8 cellular contexts compared by ENCODE assay signal in genomic region chr9:128829477-128830251, GRCh38. TPM values are rescaled to one million over a fixed set of nuclear protein-coding genes. Genes with fewer than 3 reads are reported as not detected.
DNase-seq lines count a peak whose midpoint lies in the region; ATAC-seq and TF ChIP-seq lines count a peak whose summit lies in the region.

SPOUT1 (minus strand) TSS chr9:128829794; CDS start chr9:128829780, 14 bp downstream.

- no peaks in the 10 kb centered on the region for H3K9me3 ChIP-seq in right lobe of liver

- peak; percentile 58 for TF ChIP-seq POLR2A in right lobe of liver (IDR thresholded peaks at IDR 0.05)

- H3K4me1 Mint-ChIP-seq in activated CD4-positive, alpha-beta memory T cell treated with anti-CD3 and anti-CD28 coated beads for 36 hours (ENCODE audit: low read depth): peaks cover 23% of the 10 kb centered on the region

- peaks cover 0 to 18% (median 4%) of the 10 kb centered on the region in 4 donors for H3K4me1 ChIP-seq in right lobe of liver

- TF ChIP-seq CTCF in C4-2B (conservative IDR thresholded peaks at IDR 0.05): no peak
- TF ChIP-seq CTCF in dorsolateral prefrontal cortex (IDR thresholded peaks at IDR 0.05 in 54 of 56, conservative IDR thresholded peaks at IDR 0.05 in 2 of 56; ENCODE audit: low read depth in 1 of 56, partially characterized antibody in 56 of 56): peak in 17 of 56 donors; percentile 8 to 45 (median 19)
- no peak for TF ChIP-seq CTCF in right lobe of liver (IDR thresholded peaks at IDR 0.05)

- peak; percentile 97 for DNase-seq in NCI-H774 (lab: John Stamatoyannopoulos, UW)
- DNase-seq in activated CD4-positive, alpha-beta memory T cell treated with anti-CD3 and anti-CD28 coated beads for 36 hours: peak; percentile 97
- peak; percentile 86 to 95 (median 93) for DNase-seq in dorsolateral prefrontal cortex
- DNase-seq in right lobe of liver: peak; percentile 93 to 96 (median 96)
- DNase-seq in stimulated activated CD4-positive, alpha-beta T cell treated with anti-CD3 and anti-CD28 coated beads, Interleukin-4, amount 100 ng/mL, for 4 hours: peak; percentile 91 to 93

- peaks cover 0 to 25% (median 2%) of the 10 kb centered on the region in 4 donors for H3K36me3 ChIP-seq in right lobe of liver

- peak within 1 kb of the TSS; percentile 86 for H3K27ac Mint-ChIP-seq in activated CD4-positive, alpha-beta memory T cell treated with anti-CD3 and anti-CD28 coated beads for 36 hours

- H3K27me3 ChIP-seq in dorsolateral prefrontal cortex (no peaks in the 10 kb centered on the region), right lobe of liver (no peaks in the 10 kb centered on the region)

- 0% methylated on average over 7 of the region's 56 CpGs for WGBS in right lobe of liver (ENCODE audit: insufficient coverage, low coverage, low lambda C conversion rate, missing lambda C conversion rate)

- CTCF ChIA-PET in activated CD4-positive, alpha-beta memory T cell treated with anti-CD3 and anti-CD28 coated beads for 36 hours (lab: Charles Lee): interaction anchor here (0.6 to 1.7 kb wide), 8 partner anchors 10 to 190 kb away, joined by 3 to 39 read pairs (median 4); partner anchors contain the start of gene ENDOG

- POLR2A ChIA-PET in activated CD4-positive, alpha-beta memory T cell treated with anti-CD3 and anti-CD28 coated beads for 36 hours (lab: Charles Lee): interaction anchor here (0.8 to 1.7 kb wide), 8 partner anchors 11 to 277 kb away, joined by 3 to 31 read pairs (median 4); partner anchors contain the start of genes ENDOG, SPTAN1 and ZDHHC12

- peak within 1 kb of the TSS; percentile 91 for H3K4me3 Mint-ChIP-seq in activated CD4-positive, alpha-beta memory T cell treated with anti-CD3 and anti-CD28 coated beads for 36 hours

- intact Hi-C loops in activated CD4-positive, alpha-beta memory T cell treated with anti-CD3 and anti-CD28 coated beads for 36 hours (cut with micrococcal nuclease): loop anchor here (1.0 to 5.0 kb wide), 3 partner anchors 11 to 53 kb away; partner anchors contain the start of genes ENDOG, KYAT1, LRRC8A and TBC1D13
- intact Hi-C loops in dorsolateral prefrontal cortex (cut with DNase I): no loop called here
- intact Hi-C loops in right lobe of liver (cut with DNase I): no loop called here

- peaks cover 22% of the 10 kb centered on the region for H3K36me3 Mint-ChIP-seq in activated CD4-positive, alpha-beta memory T cell treated with anti-CD3 and anti-CD28 coated beads for 36 hours

- H3K27ac ChIP-seq in C4-2B: peak within 1 kb of the TSS; percentile 86
- H3K27ac ChIP-seq in dorsolateral prefrontal cortex: peak within 1 kb of the TSS in 50 of 59 donors; percentile 12 to 85 (median 65)
- peak within 1 kb of the TSS in 2 of 3 donors; percentile 31 to 52 for H3K27ac ChIP-seq in right lobe of liver

- ATAC-seq in GM19395 (IDR thresholded peaks at IDR 0.05; ENCODE audit: unreplicated experiment): peak; percentile 98
- ATAC-seq in HG03565 (IDR thresholded peaks at IDR 0.05; ENCODE audit: unreplicated experiment): peak; percentile 96
- peak; percentile 98 to 100 (median 99) for ATAC-seq in right lobe of liver

- H3K9me3 Mint-ChIP-seq in activated CD4-positive, alpha-beta memory T cell treated with anti-CD3 and anti-CD28 coated beads for 36 hours: no peaks in the 10 kb centered on the region

- H3K4me3 ChIP-seq in dorsolateral prefrontal cortex (peak within 1 kb of the TSS; percentile 41 to 99 (median 92)), right lobe of liver (peak within 1 kb of the TSS; percentile 85 to 98 (median 92))

- no peaks in the 10 kb centered on the region for H3K27me3 Mint-ChIP-seq in activated CD4-positive, alpha-beta memory T cell treated with anti-CD3 and anti-CD28 coated beads for 36 hours

RNA-seq across cellular contexts. Expression of gene SPOUT1, which starts in this region (rescaled TPM):
- total RNA-seq in activated CD4-positive, alpha-beta memory T cell treated with anti-CD3 and anti-CD28 coated beads for 36 hours: 10 to 100 TPM; 89.2 to 94.2 TPM
- 10 to 100 TPM; 26.9 to 97.3 (median 42.1) TPM for total RNA-seq in dorsolateral prefrontal cortex
- total RNA-seq in right lobe of liver: 10 to 100 TPM; 14.5 to 37.8 (median 24.5) TPM

Comparison
In these comparisons a context has a peak if more than half of its experiments do, and no peak if none do; other contexts are left out.
1. Peak in every context shown above with its lines: DNase-seq, ATAC-seq, H3K4me3 ChIP-seq and H3K27ac ChIP-seq.